ENCODE assay signal across 22 cellular contexts in the genomic region with DNA sequence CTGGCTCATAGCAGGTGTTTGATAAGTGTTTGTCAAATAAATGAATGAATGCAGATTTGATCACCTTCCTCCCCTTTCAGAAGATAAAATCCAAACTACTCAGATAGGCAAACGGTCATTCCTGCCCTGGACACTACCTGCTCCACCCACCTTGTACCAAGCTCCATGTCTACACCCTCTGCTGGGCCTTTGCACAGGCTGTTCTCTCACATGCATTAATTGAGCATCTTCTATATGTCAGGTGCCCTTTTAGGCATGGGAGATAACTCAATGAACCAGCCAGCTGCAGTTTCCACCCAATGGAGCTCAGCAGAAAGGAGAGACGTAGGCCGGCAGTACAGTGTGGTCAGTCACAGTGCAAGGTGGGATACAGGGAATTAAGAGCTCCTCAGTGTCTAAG.
DNase-seq lines count a peak whose midpoint lies in the region; ATAC-seq, FAIRE-seq and TF ChIP-seq lines count a peak whose summit lies in the region.
"Had no signal": no experiment of that assay in that cellular context is flagged by ENCODE, and none has a peak within 500 bp of the region (broad histone marks: within the 10 kb centered on the region; RNA-seq: fewer than 3 reads in every experiment).

No MANE protein-coding gene starts in this region.

- no TSS peak for BruUV-seq in GM12878 (replicated peaks; lab: Mats Ljungman, UMichigan)

- SMC1A ChIA-PET in GM12878 (lab: Charles Lee; ENCODE audit: uncharacterized antibody, unreplicated experiment), result interaction anchor here (0.8 to 12.0 kb wide), 34 partner anchors 8 to 189 kb away, joined by 3 to 271 read pairs (median 6); a partner anchor contains a TSS

- ATAC-seq in GM12878, result no peak
- ATAC-seq in heart left ventricle, result no peak
- ATAC-seq: T-cell had no signal

- TF ChIP-seq RAD21 in GM12878 (IDR thresholded peaks at IDR 0.05; ENCODE audit: insufficient read depth, low read depth, low read length), result no peak

- H3K4me1 ChIP-seq in BLaER1 (peaks cover 74% of the 10 kb centered on the region), HEK293 (ENCODE audit: control insufficient read depth, insufficient read depth, low read length) (no peaks in the 10 kb centered on the region), GM12878 (ENCODE audit: control insufficient read depth, insufficient read depth, low read length) (peaks cover 60% of the 10 kb centered on the region), neutrophil (ENCODE audit: control insufficient read depth in 1 of 2, insufficient read depth in 1 of 2, low read depth in 1 of 2, low read length in 1 of 2) (peaks cover 52 to 74% of the 10 kb centered on the region in 2 experiments), esophagus muscularis mucosa (peaks cover 19 to 25% (median 22%) of the 10 kb centered on the region in 4 donors), heart left ventricle (peaks cover 0 to 44% (median 9%) of the 10 kb centered on the region in 12 donors)

- RAD21 ChIA-PET in GM12878 (lab: Charles Lee; ENCODE audit: unreplicated experiment), result interaction anchor here (0.8 to 8.4 kb wide), 33 partner anchors 17 to 187 kb away, joined by 3 to 147 read pairs (median 6); a partner anchor contains a TSS

- POLR2A ChIA-PET in HEK293 (lab: Yijun Ruan, JAX) (no interaction called here), GM12878 (lab: Charles Lee) (interaction anchor here (0.6 to 4.9 kb wide), 14 partner anchors 35 to 170 kb away, joined by 3 to 36 read pairs (median 4); a partner anchor contains a TSS)

- no peaks in the 10 kb centered on the region for H3K36me3 ChIP-seq in BLaER1
- no peaks in the 10 kb centered on the region for H3K36me3 ChIP-seq in HEK293 (ENCODE audit: control insufficient read depth in 2 of 2, insufficient read depth in 1 of 2, low read length in 2 of 2)
- H3K36me3 ChIP-seq in GM12878 (ENCODE audit: control insufficient read depth in 2 of 2, insufficient read depth in 2 of 2, low read length in 1 of 2), result no peaks in the 10 kb centered on the region
- H3K36me3 ChIP-seq in neutrophil, result no peaks in the 10 kb centered on the region
- no peaks in the 10 kb centered on the region for H3K36me3 ChIP-seq in esophagus muscularis mucosa
- no peaks in the 10 kb centered on the region for H3K36me3 ChIP-seq in heart left ventricle

- no peak for TF ChIP-seq EP300 in GM12878 (IDR thresholded peaks at IDR 0.05; ENCODE audit: borderline replicate concordance in 1 of 2, control insufficient read depth in 1 of 2, low read depth in 2 of 2, low read length in 2 of 2)
- no peak for TF ChIP-seq EP300 in esophagus muscularis mucosa (IDR thresholded peaks at IDR 0.05)

- DNase-seq in GM12878 (ENCODE audit: low read depth, low spot score) (no peak), GOT3 (lab: John Stamatoyannopoulos, UW) (no peak), esophagus muscularis mucosa (ENCODE audit: extremely low spot score) (no peak), heart left ventricle (no peak), NCI-H2196 (lab: John Stamatoyannopoulos, UW; ENCODE audit: unreplicated experiment) (no peak)
- DNase-seq: Calu3; CD4-positive, alpha-beta T cell; DMS79 treated with DMSO at 0.1 percent for 48 hours; MM.1S; NCI-H1092 treated with DMSO at 0.1 percent for 48 hours; NCI-H1694 treated with DMSO at 0.1 percent for 48 hours; NCI-H2107; NCI-H345; SHP77; SK-N-SH; T-cell had no signal

- no peaks in the 10 kb centered on the region for H3K27me3 ChIP-seq in BLaER1
- H3K27me3 ChIP-seq in GM12878 (replicated peaks in 1 of 2; ENCODE audit: control insufficient read depth in 2 of 2, insufficient read depth in 2 of 2, low read length in 1 of 2), result no peaks in the 10 kb centered on the region
- no peaks in the 10 kb centered on the region for H3K27me3 ChIP-seq in neutrophil
- H3K27me3 ChIP-seq in esophagus muscularis mucosa, result no peaks in the 10 kb centered on the region
- no peaks in the 10 kb centered on the region for H3K27me3 ChIP-seq in heart left ventricle

- no peak overlapping the region for H2AFZ ChIP-seq in GM12878 (ENCODE audit: control insufficient read depth, low read depth, low read length)

- H4K20me1 ChIP-seq in BLaER1 (no peaks in the 10 kb centered on the region), GM12878 (ENCODE audit: control insufficient read depth, insufficient read depth) (no peaks in the 10 kb centered on the region)

- H3K4me2 ChIP-seq in BLaER1 (peak overlapping the region; percentile 64), GM12878 (ENCODE audit: control insufficient read depth, insufficient read depth) (peak overlapping the region; percentile 78)
- H3K4me2 ChIP-seq: SK-N-SH had no signal

- TF ChIP-seq CTCF in HEK293 (tag by site-specific recombination; IDR thresholded peaks at IDR 0.05), result no peak
- TF ChIP-seq CTCF in GM12878 (IDR thresholded peaks at IDR 0.05 in 2 of 3, conservative IDR thresholded peaks at IDR 0.05 in 1 of 3; ENCODE audit: control insufficient read depth in 2 of 3, extremely low read depth in 1 of 3, insufficient read depth in 1 of 3, low read depth in 3 of 3, low read length in 3 of 3), result no peak
- TF ChIP-seq CTCF in neutrophil (IDR thresholded peaks at IDR 0.05), result no peak
- no peak for TF ChIP-seq CTCF in esophagus muscularis mucosa (IDR thresholded peaks at IDR 0.05)
- TF ChIP-seq CTCF in heart left ventricle (IDR thresholded peaks at IDR 0.05), result no peak

- FAIRE-seq in GM12878 (lab: Jason Lieb, UNC), result no peak
- FAIRE-seq: G401.6, H54, RCC 7860 had no signal

- H3K9me3 ChIP-seq in BLaER1, result no peaks in the 10 kb centered on the region
- H3K9me3 ChIP-seq in HEK293 (ENCODE audit: control insufficient read depth, insufficient read depth, low read depth, low read length), result no peaks in the 10 kb centered on the region
- no peaks in the 10 kb centered on the region for H3K9me3 ChIP-seq in GM12878 (replicated peaks; ENCODE audit: control insufficient read depth, insufficient read depth, low read length)
- H3K9me3 ChIP-seq in neutrophil, result no peaks in the 10 kb centered on the region
- no peaks in the 10 kb centered on the region for H3K9me3 ChIP-seq in esophagus muscularis mucosa
- no peaks in the 10 kb centered on the region for H3K9me3 ChIP-seq in heart left ventricle
- H3K9me3 ChIP-seq: SK-N-SH had no signal

- intact Hi-C loops in GM12878 (cut with micrococcal nuclease; ENCODE audit: unreplicated experiment), result loop anchor here (1.0 to 10.0 kb wide), 7 partner anchors 35 to 186 kb away; a partner anchor contains a TSS
- intact Hi-C loops in esophagus muscularis mucosa (cut with DNase I), result loop anchor here (10.0 kb wide), 1 partner anchor 99 kb away; a partner anchor contains a TSS
- intact Hi-C loops in heart left ventricle (cut with DNase I), result no loop called here

- peak overlapping the region; percentile 60; the same call in 1 of the 2 replicates for H3K27ac ChIP-seq in BLaER1
- no peak overlapping the region for H3K27ac ChIP-seq in HEK293 (ENCODE audit: extremely low read depth, low read depth, low read length)
- H3K27ac ChIP-seq in GM12878 (ENCODE audit: control insufficient read depth, insufficient read depth), result peak overlapping the region; percentile 45
- H3K27ac ChIP-seq in neutrophil, result peak overlapping the region; percentile 72
- no peak overlapping the region for H3K27ac ChIP-seq in esophagus muscularis mucosa (replicated peaks in 1 of 4)
- no peak overlapping the region for H3K27ac ChIP-seq in heart left ventricle

- H3K4me3 ChIP-seq in BLaER1 (no peak overlapping the region), HEK293 (ENCODE audit: low read depth, low read length) (no peak overlapping the region), GM12878 (no peak overlapping the region), neutrophil (ENCODE audit: low read depth in 1 of 2, low read length in 1 of 2) (no peak overlapping the region), esophagus muscularis mucosa (no peak overlapping the region), heart left ventricle (no peak overlapping the region)

- TF ChIP-seq POLR2A in GM12878 (IDR thresholded peaks at IDR 0.05; ENCODE audit: low read depth, low read length), result no peak
- TF ChIP-seq POLR2A in esophagus muscularis mucosa (IDR thresholded peaks at IDR 0.05; ENCODE audit: low read depth), result no peak
- no peak for TF ChIP-seq POLR2A in heart left ventricle (IDR thresholded peaks at IDR 0.05)

- 67% methylated on average over 3 of the region's 3 CpGs for WGBS in GM12878 (ENCODE audit: insufficient coverage, insufficient replicate concordance, low lambda C conversion rate, missing lambda C conversion rate)
- 92% methylated on average over 3 of the region's 3 CpGs for WGBS in esophagus muscularis mucosa
- 82 to 94% (median 89%) methylated on average over 3 of the region's 3 CpGs for WGBS in heart left ventricle, 4 donors

- H3K9ac ChIP-seq in BLaER1 (no peak overlapping the region), GM12878 (ENCODE audit: control insufficient read depth, insufficient read depth, low read length) (no peak overlapping the region)
- H3K9ac ChIP-seq: SK-N-SH had no signal

- no peaks in the 10 kb centered on the region for H3K79me2 ChIP-seq in GM12878 (ENCODE audit: control insufficient read depth, insufficient read depth, low read length)

- in situ Hi-C loops in GM12878 (cut with MboI), result no loop called here

- CTCF ChIA-PET in HEK293 (lab: Yijun Ruan, JAX) (no interaction called here), GM12878 (lab: Yijun Ruan, JAX) (interaction anchor here (0.7 to 7.8 kb wide), 40 partner anchors 11 to 272 kb away, joined by 3 to 87 read pairs (median 6); a partner anchor contains a TSS)

TF ChIP-seq in HEK293, 187 proteins besides CTCF, POLR2A, EP300 and RAD21 (continues in another document):
- peak; percentile 41; the same call in 1 of the 2 replicates for TF ChIP-seq ZNF664 (tag by site-specific recombination; IDR thresholded peaks at IDR 0.05)
- TF ChIP-seq ZNF623 (tag by site-specific recombination; IDR thresholded peaks at IDR 0.05), result peak; percentile 54; the same call in 1 of the 2 replicates

TF ChIP-seq in GM12878, 131 proteins besides CTCF, POLR2A, EP300 and RAD21 (continues in another document):
- TF ChIP-seq, protein P1, sequence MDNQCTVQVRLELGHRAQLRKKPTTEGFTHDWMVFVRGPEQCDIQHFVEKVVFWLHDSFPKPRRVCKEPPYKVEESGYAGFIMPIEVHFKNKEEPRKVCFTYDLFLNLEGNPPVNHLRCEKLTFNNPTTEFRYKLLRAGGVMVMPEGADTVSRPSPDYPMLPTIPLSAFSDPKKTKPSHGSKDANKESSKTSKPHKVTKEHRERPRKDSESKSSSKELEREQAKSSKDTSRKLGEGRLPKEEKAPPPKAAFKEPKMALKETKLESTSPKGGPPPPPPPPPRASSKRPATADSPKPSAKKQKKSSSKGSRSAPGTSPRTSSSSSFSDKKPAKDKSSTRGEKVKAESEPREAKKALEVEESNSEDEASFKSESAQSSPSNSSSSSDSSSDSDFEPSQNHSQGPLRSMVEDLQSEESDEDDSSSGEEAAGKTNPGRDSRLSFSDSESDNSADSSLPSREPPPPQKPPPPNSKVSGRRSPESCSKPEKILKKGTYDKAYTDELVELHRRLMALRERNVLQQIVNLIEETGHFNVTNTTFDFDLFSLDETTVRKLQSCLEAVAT (IDR thresholded peaks at IDR 0.05), result no peak

Comparison
In these comparisons a context has a peak if more than half of its experiments do, and no peak if none do; other contexts are left out.
1. H3K27ac ChIP-seq: peak in BLaER1 (single experiment), GM12878 (single experiment) and neutrophil (single experiment); none in HEK293 (single experiment), esophagus muscularis mucosa (0 of 4) and heart left ventricle (0 of 12).
2. intact Hi-C loops: an anchor here in GM12878 (1.0 to 10.0 kb wide) and esophagus muscularis mucosa (10.0 kb wide); none called in heart left ventricle.